10 cellular contexts compared by ENCODE assay signal in genomic region chr15:52228928-52229327, GRCh38. TPM values are rescaled to one million over a fixed set of nuclear protein-coding genes. Genes with fewer than 3 reads are reported as not detected.
DNase-seq lines count a peak whose midpoint lies in the region; ATAC-seq, FAIRE-seq and TF ChIP-seq lines count a peak whose summit lies in the region.
"Had no signal": no experiment of that assay in that cellular context is flagged by ENCODE, and none has a peak within 500 bp of the region (broad histone marks: within the 10 kb centered on the region; RNA-seq: fewer than 3 reads in every experiment).

No MANE protein-coding gene starts in this region.

- 50% methylated on average over 8 of the region's 8 CpGs for WGBS in hepatocyte (ENCODE audit: low lambda C conversion rate, missing lambda C conversion rate)
- WGBS in thyroid gland, 2 donors: 71 to 75% methylated on average over 8 of the region's 8 CpGs
- 71 to 73% methylated on average over 8 of the region's 8 CpGs for WGBS in aorta, 2 donors

- no peak overlapping the region for H2AFZ ChIP-seq in hepatocyte

- H4K20me1 ChIP-seq in hepatocyte (ENCODE audit: insufficient read depth, poor library complexity, severe bottlenecking): no peaks in the 10 kb centered on the region

- peak; percentile 51 for DNase-seq in NCI-H510A (lab: John Stamatoyannopoulos, UW)
- DNase-seq in hepatocyte (ENCODE audit: low spot score): peak; percentile 68
- peak; percentile 26 to 48 for DNase-seq in thyroid gland
- no peak for DNase-seq in aorta
- no peak for DNase-seq in D721Med (ENCODE audit: insufficient read length, low spot score)
- no peak for DNase-seq in mesenteric fat pad (ENCODE audit: low spot score)
- DNase-seq: activated CD8-positive, alpha-beta T cell treated with anti-CD3 and anti-CD28 coated beads, Interleukin-2, amount 10 ng/mL, durations not matched to agents 7 days and 5 days; HFFc6; stimulated activated naive CD4-positive, alpha-beta T cell had no signal

- H3K4me1 ChIP-seq in hepatocyte (ENCODE audit: insufficient read depth) (no peaks in the 10 kb centered on the region), thyroid gland (no peaks in the 10 kb centered on the region), aorta (ENCODE audit: control insufficient read depth in 1 of 2, insufficient read depth in 2 of 2, low read length in 2 of 2) (no peaks in the 10 kb centered on the region)

- TF ChIP-seq CTCF in hepatocyte (IDR thresholded peaks at IDR 0.05; ENCODE audit: poor library complexity) (no peak), thyroid gland (IDR thresholded peaks at IDR 0.05) (no peak), D721Med (IDR thresholded peaks at IDR 0.05; ENCODE audit: insufficient read depth, missing control alignments) (no peak)

- H3K79me2 ChIP-seq in hepatocyte: no peaks in the 10 kb centered on the region

- TF ChIP-seq POLR2A in thyroid gland (IDR thresholded peaks at IDR 0.05): no peak

- H3K4me2 ChIP-seq in hepatocyte: no peak overlapping the region

- H3K27ac ChIP-seq in hepatocyte (peak overlapping the region; percentile 42), thyroid gland (no peak overlapping the region), aorta (ENCODE audit: low read depth in 1 of 2, low read length in 2 of 2) (no peak overlapping the region)

- H3K27me3 ChIP-seq in hepatocyte (no peaks in the 10 kb centered on the region), thyroid gland (no peaks in the 10 kb centered on the region), aorta (ENCODE audit: control insufficient read depth in 1 of 2, insufficient read depth in 2 of 2, low read length in 1 of 2) (no peaks in the 10 kb centered on the region)

- ATAC-seq in GM21360 (IDR thresholded peaks at IDR 0.05; ENCODE audit: unreplicated experiment) (peak; percentile 28), aorta (ENCODE audit: low FRiP score) (no peak)
- ATAC-seq: activated CD8-positive, alpha-beta T cell treated with anti-CD3 and anti-CD28 coated beads, Interleukin-2, amount 10 ng/mL, durations not matched to agents 7 days and 5 days had no signal

- intact Hi-C loops in thyroid gland (cut with DNase I) (no loop called here), aorta (cut with DNase I) (loop anchor here in 1 of 2 donors (10.0 kb wide), 1 partner anchor 584 kb away; no protein-coding TSS in a partner anchor)

- H3K36me3 ChIP-seq in hepatocyte (replicated peaks; ENCODE audit: insufficient read depth, low read depth): no peaks in the 10 kb centered on the region
- peaks cover 8 to 17% of the 10 kb centered on the region in 2 donors for H3K36me3 ChIP-seq in thyroid gland
- H3K36me3 ChIP-seq in aorta (ENCODE audit: control insufficient read depth in 1 of 2, insufficient read depth in 2 of 2, low read length in 1 of 2): no peaks in the 10 kb centered on the region

- H3K4me3 ChIP-seq in hepatocyte (no peak overlapping the region), thyroid gland (replicated peaks in 1 of 3) (no peak overlapping the region), aorta (ENCODE audit: low read length in 2 of 2) (no peak overlapping the region)

- FAIRE-seq in D721Med (lab: Jason Lieb, UNC): no peak

- no peaks in the 10 kb centered on the region for H3K9me2 ChIP-seq in hepatocyte (replicated peaks; ENCODE audit: insufficient read depth)

- H3K9me3 ChIP-seq in hepatocyte (ENCODE audit: low read depth) (no peaks in the 10 kb centered on the region), thyroid gland (no peaks in the 10 kb centered on the region), aorta (ENCODE audit: control insufficient read depth, low read length) (no peaks in the 10 kb centered on the region)

RNA-seq across cellular contexts. Expression of gene GNB5, which starts 37.7 kb away (rescaled TPM):
- total RNA-seq in hepatocyte: 18.9 and 21.6 TPM in 2 replicates
- 20.1 and 21.3 TPM in 2 replicates for polyA plus RNA-seq in hepatocyte
- 10 to 100 TPM; 49.6 to 62.1 (median 54.4) TPM for total RNA-seq in thyroid gland
- 10 to 100 TPM; 26.6 to 27.6 TPM for total RNA-seq in aorta
- 10 to 100 TPM; 18.2 to 30.0 TPM for polyA plus RNA-seq in aorta
- 8.9 TPM for total RNA-seq in mesenteric fat pad

Comparison
In these comparisons a context has a peak if more than half of its experiments do, and no peak if none do; other contexts are left out.
1. DNase-seq: peak in NCI-H510A (single experiment), hepatocyte (single experiment) and thyroid gland (2 of 2); none in aorta (0 of 2), D721Med (single experiment) and mesenteric fat pad (single experiment).